ENCODE assay signal across 2 cellular contexts in the genomic region with DNA sequence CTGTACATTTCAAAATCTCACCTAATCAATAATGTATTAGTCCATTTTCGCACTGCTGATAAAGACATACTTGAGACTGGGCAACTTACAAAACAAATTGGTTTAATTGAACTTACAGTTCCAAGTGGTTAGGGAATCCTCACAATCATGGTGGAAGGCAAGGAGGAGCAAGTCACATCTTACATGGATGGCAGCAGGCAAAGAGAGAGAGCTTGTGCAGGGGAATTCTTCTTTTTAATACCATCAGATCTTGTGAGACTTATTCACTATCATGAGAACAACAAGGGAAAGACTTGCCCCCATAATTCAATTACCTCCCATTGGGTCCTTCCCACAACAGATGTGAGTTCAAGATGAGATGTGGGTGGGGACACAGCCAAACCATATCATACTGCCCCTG. TPM values are rescaled to one million over a fixed set of nuclear protein-coding genes. Genes with fewer than 3 reads are reported as not detected.
"Had no signal": no experiment of that assay in that cellular context is flagged by ENCODE, and none has a peak within 500 bp of the region (broad histone marks: within the 10 kb centered on the region; RNA-seq: fewer than 3 reads in every experiment).

No MANE protein-coding gene starts in this region.

RNA-seq across cellular contexts. Expression of a gene that starts 47.5 kb away (rescaled TPM):
- total RNA-seq: M059J, MCF 10A had no signal
